In the genomic region with DNA sequence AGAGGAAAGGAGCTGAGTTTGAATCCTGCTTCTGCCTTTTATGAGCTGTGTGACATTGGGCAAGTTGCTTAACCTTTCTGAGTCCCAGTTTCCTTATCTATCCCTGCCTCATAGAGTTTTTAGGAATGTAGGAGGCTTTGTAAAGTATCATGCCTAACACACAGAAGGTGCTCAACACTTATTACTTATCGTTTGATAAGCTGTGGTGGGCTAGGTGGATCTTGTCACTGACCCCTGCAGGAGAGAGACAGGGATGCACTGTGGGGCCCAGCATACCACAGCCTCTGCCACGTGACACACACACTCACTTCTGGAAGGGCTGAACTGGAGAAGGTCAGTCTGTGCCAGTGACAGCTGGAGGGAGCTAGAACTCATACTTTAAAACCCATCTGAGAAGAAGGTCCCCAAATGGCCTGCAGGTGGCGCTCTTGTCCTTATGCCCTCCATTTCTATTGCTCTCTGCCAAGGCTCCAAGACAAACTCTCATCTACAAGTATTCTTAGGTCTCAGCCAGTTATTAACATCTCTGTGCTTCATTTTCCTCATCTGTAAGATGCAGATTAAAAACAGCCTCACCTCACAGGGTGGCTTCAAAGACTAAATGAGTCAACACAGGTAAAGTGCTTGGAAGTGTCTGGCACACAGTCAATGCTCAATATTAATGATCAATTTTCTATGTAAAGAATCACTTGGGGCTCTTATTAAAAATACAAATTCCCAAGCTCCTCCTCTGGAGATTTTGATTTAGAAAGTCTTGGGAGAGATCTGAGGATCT, we compare ENCODE assay signal across 8 cellular contexts. TPM values are rescaled to one million over a fixed set of nuclear protein-coding genes. Genes with fewer than 3 reads are reported as not detected.
A peak's percentile ranks its signal among the peaks of the same experiment; 100 is the strongest.
DNase-seq lines count a peak whose midpoint lies in the region; ATAC-seq and TF ChIP-seq lines count a peak whose summit lies in the region.

No MANE protein-coding gene starts in this region.

- intact Hi-C loops in activated CD4-positive, alpha-beta memory T cell treated with anti-CD3 and anti-CD28 coated beads for 36 hours (cut with micrococcal nuclease) = loop anchor here (2.0 kb wide), 1 partner anchor 80 kb away; no protein-coding TSS in a partner anchor

- CTCF ChIA-PET in activated CD4-positive, alpha-beta memory T cell treated with anti-CD3 and anti-CD28 coated beads for 36 hours (lab: Charles Lee) = interaction anchor here (0.7 to 4.1 kb wide), 27 partner anchors 8 to 217 kb away, joined by 3 to 38 read pairs (median 4); no protein-coding TSS in a partner anchor

- no peaks in the 10 kb centered on the region for H3K9me3 Mint-ChIP-seq in activated CD4-positive, alpha-beta memory T cell treated with anti-CD3 and anti-CD28 coated beads for 36 hours
- H3K9me3 Mint-ChIP-seq in naive B cell = no peaks in the 10 kb centered on the region

- no peak overlapping the region for H3K27ac Mint-ChIP-seq in activated CD4-positive, alpha-beta memory T cell treated with anti-CD3 and anti-CD28 coated beads for 36 hours
- no peak overlapping the region for H3K27ac Mint-ChIP-seq in naive B cell

- ATAC-seq in GM19328 (IDR thresholded peaks at IDR 0.05; ENCODE audit: unreplicated experiment) (peak; percentile 85), HG03439 (IDR thresholded peaks at IDR 0.05; ENCODE audit: unreplicated experiment) (peak; percentile 82), naive B cell (ENCODE audit: low read depth in 2 of 2) (peak; percentile 40 to 77)

- H3K4me1 Mint-ChIP-seq in activated CD4-positive, alpha-beta memory T cell treated with anti-CD3 and anti-CD28 coated beads for 36 hours (ENCODE audit: low read depth) = no peaks in the 10 kb centered on the region
- no peaks in the 10 kb centered on the region for H3K4me1 Mint-ChIP-seq in naive B cell

- no peak overlapping the region for H3K4me3 Mint-ChIP-seq in activated CD4-positive, alpha-beta memory T cell treated with anti-CD3 and anti-CD28 coated beads for 36 hours
- no peak overlapping the region for H3K4me3 Mint-ChIP-seq in naive B cell

- DNase-seq in COLO829 (ENCODE audit: low spot score) (peak; percentile 96), NCI-H748 (lab: John Stamatoyannopoulos, UW; ENCODE audit: unreplicated experiment) (peak; percentile 54), erythroblast (lab: John Stamatoyannopoulos, UW) (peak; percentile 91 to 92), naive B cell (peak; percentile 30), superior temporal gyrus (ENCODE audit: extremely low spot score) (peak; percentile 69)
- peak; percentile 77 for DNase-seq in activated CD4-positive, alpha-beta memory T cell treated with anti-CD3 and anti-CD28 coated beads for 36 hours

- POLR2A ChIA-PET in activated CD4-positive, alpha-beta memory T cell treated with anti-CD3 and anti-CD28 coated beads for 36 hours (lab: Charles Lee) = no interaction called here

- H3K36me3 Mint-ChIP-seq in activated CD4-positive, alpha-beta memory T cell treated with anti-CD3 and anti-CD28 coated beads for 36 hours = no peaks in the 10 kb centered on the region
- H3K36me3 Mint-ChIP-seq in naive B cell = no peaks in the 10 kb centered on the region

- H3K27me3 Mint-ChIP-seq in activated CD4-positive, alpha-beta memory T cell treated with anti-CD3 and anti-CD28 coated beads for 36 hours = no peaks in the 10 kb centered on the region
- no peaks in the 10 kb centered on the region for H3K27me3 Mint-ChIP-seq in naive B cell

- no peak for TF ChIP-seq POLR2A in erythroblast (IDR thresholded peaks at IDR 0.05; ENCODE audit: low read length)

RNA-seq across cellular contexts. Expression of a gene that starts 57.5 kb away (rescaled TPM):
- total RNA-seq in activated CD4-positive, alpha-beta memory T cell treated with anti-CD3 and anti-CD28 coated beads for 36 hours = 10 to 100 TPM; 27.0 to 27.9 TPM
- 10 to 100 TPM; 35.3 to 56.2 (median 43.7) TPM for polyA plus RNA-seq in naive B cell (ENCODE audit: low read depth in 6 of 6)

Comparison
In these comparisons a context has a peak if more than half of its experiments do, and no peak if none do; other contexts are left out.
1. Peak in every context shown above with its lines: DNase-seq and ATAC-seq.
2. DNase-seq: peak in every context shown above with its lines; median percentile 96 in COLO829; 92 in erythroblast; 77 in activated CD4-positive, alpha-beta memory T cell treated with anti-CD3 and anti-CD28 coated beads for 36 hours; 69 in superior temporal gyrus; 54 in NCI-H748; 30 in naive B cell.